In genomic region chr13:74920361-74920760, GRCh38 we compare ENCODE assay signal across 20 cellular contexts.
"Had no signal": no experiment of that assay in that cellular context is flagged by ENCODE, and none has a peak within 500 bp of the region (broad histone marks: within the 10 kb centered on the region; RNA-seq: fewer than 3 reads in every experiment).

No MANE protein-coding gene starts in this region.

- H3K4me1 Mint-ChIP-seq: activated naive CD8-positive, alpha-beta T cell treated with anti-CD3 and anti-CD28 coated beads, Interleukin-2, amount 10 ng/mL, durations not matched to agents 7 days and 5 days; memory B cell; nephron progenitor cell had no signal

- H3K9me3 Mint-ChIP-seq: activated naive CD8-positive, alpha-beta T cell treated with anti-CD3 and anti-CD28 coated beads, Interleukin-2, amount 10 ng/mL, durations not matched to agents 7 days and 5 days; T-helper 2 cell treated with Interferon-gamma antibody and Interleukin-4, amounts not matched to agents 5 μg/mL and 100 μg/mL, for 36 hours had no signal

- DNase-seq: activated CD4-positive, alpha-beta T cell treated with anti-CD3 and anti-CD28 coated beads for 1 hour; activated CD4-positive, alpha-beta T cell treated with anti-CD3 and anti-CD28 coated beads, Interleukin-2, amount 50 U/mL, for 4 hours; activated naive CD4-positive, alpha-beta T cell; activated naive CD8-positive, alpha-beta T cell treated with anti-CD3 and anti-CD28 coated beads, Interleukin-2, amount 10 ng/mL, durations not matched to agents 7 days and 5 days; activated T-cell treated with anti-CD3 and anti-CD28 coated beads for 4 hours; anterior cingulate cortex; cerebellar nuclear complex; effector memory CD4-positive, alpha-beta T cell; foreskin melanocyte; kidney glomerular epithelial cell; left ventricle myocardium superior; nephron progenitor cell; ovary; stomach; testis; upper lobe of right lung had no signal

- H3K36me3 ChIP-seq: ovary, stomach, upper lobe of right lung had no signal

- ATAC-seq: left ventricle myocardium superior, sciatic nerve, upper lobe of right lung had no signal

- H3K27ac Mint-ChIP-seq: activated naive CD8-positive, alpha-beta T cell treated with anti-CD3 and anti-CD28 coated beads, Interleukin-2, amount 10 ng/mL, durations not matched to agents 7 days and 5 days; dendritic cell treated with granulocyte-macrophage colony-stimulating factor and Interleukin-4, amounts not matched to agents 40 ng/mL and 50 ng/mL, for 4 days; memory B cell; T-helper 2 cell treated with Interferon-gamma antibody and Interleukin-4, amounts not matched to agents 5 μg/mL and 100 μg/mL, for 36 hours had no signal

- H3K4me3 Mint-ChIP-seq: activated naive CD8-positive, alpha-beta T cell treated with anti-CD3 and anti-CD28 coated beads, Interleukin-2, amount 10 ng/mL, durations not matched to agents 7 days and 5 days; dendritic cell treated with granulocyte-macrophage colony-stimulating factor and Interleukin-4, amounts not matched to agents 40 ng/mL and 50 ng/mL, for 4 days; memory B cell; nephron progenitor cell; T-helper 2 cell treated with Interferon-gamma antibody and Interleukin-4, amounts not matched to agents 5 μg/mL and 100 μg/mL, for 36 hours had no signal

- H3K27me3 ChIP-seq: ovary, stomach, testis, upper lobe of right lung had no signal

- H3K27ac ChIP-seq: ovary, stomach, testis, upper lobe of right lung had no signal

- H3K4me3 ChIP-seq: ovary, stomach, testis, upper lobe of right lung had no signal

- H3K27me3 Mint-ChIP-seq: activated naive CD8-positive, alpha-beta T cell treated with anti-CD3 and anti-CD28 coated beads, Interleukin-2, amount 10 ng/mL, durations not matched to agents 7 days and 5 days; dendritic cell treated with granulocyte-macrophage colony-stimulating factor and Interleukin-4, amounts not matched to agents 40 ng/mL and 50 ng/mL, for 4 days; memory B cell had no signal

- H3K9me3 ChIP-seq: ovary, testis had no signal

- H3K4me1 ChIP-seq: stomach, testis, upper lobe of right lung had no signal
